Comparison of ENCODE assay signal across 10 cellular contexts in the genomic region with DNA sequence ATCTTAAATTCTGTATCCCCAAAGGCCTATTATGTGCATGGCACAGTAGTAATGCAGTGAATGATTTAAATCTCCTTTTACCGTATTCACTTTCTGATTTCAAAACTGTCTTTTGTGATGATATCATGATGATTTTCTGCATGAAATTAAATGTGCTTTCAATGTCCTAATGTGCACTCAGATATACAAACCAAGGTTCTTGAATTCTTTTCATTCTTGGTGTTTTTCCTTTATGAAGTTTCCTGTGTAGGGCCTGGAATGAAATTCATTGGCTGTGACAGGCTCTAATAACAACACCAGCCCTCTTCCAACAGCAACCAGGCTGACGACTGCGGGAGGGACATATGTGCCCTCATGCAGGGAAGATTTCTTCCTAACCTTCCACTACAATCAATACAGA.
A peak's percentile ranks its signal among the peaks of the same experiment; 100 is the strongest.
DNase-seq lines count a peak whose midpoint lies in the region; ATAC-seq and TF ChIP-seq lines count a peak whose summit lies in the region.
"Had no signal": no experiment of that assay in that cellular context is flagged by ENCODE, and none has a peak within 500 bp of the region (broad histone marks: within the 10 kb centered on the region; RNA-seq: fewer than 3 reads in every experiment).

No MANE protein-coding gene starts in this region.

- whole genome bisulfite sequencing in mesodermal cell (ENCODE audit: insufficient coverage in 2 of 2), 2 experiments, result 40 to 50% methylated on average over 2 of the region's 3 CpGs

- peak overlapping the region; percentile 92 for H3K27ac ChIP-seq in mesodermal cell (ENCODE audit: low read depth, low read length, severe bottlenecking)
- H3K27ac ChIP-seq: PC-9, tibial artery had no signal

- peaks cover 17% of the 10 kb centered on the region for H3K4me1 ChIP-seq in mesodermal cell (ENCODE audit: control insufficient read depth, insufficient read depth, low read length, poor library complexity, severe bottlenecking)
- H3K4me1 ChIP-seq: tibial artery had no signal

- no peaks in the 10 kb centered on the region for H3K36me3 ChIP-seq in mesodermal cell (ENCODE audit: control insufficient read depth, insufficient read depth, low read length)
- H3K36me3 ChIP-seq: tibial artery had no signal

- H3K4me3 ChIP-seq in choroid plexus epithelial cell (ENCODE audit: low read depth, low read length) (peak overlapping the region; percentile 1), mesodermal cell (ENCODE audit: extremely low read depth, insufficient read depth, low read length, poor library complexity, severe bottlenecking) (no peak overlapping the region)
- H3K4me3 ChIP-seq: PC-9, tibial artery had no signal

- DNase-seq in NCI-H82 (lab: John Stamatoyannopoulos, UW) (peak; percentile 72), NCI-H82 treated with DMSO at 0.1 percent for 48 hours (lab: John Stamatoyannopoulos, UW; ENCODE audit: unreplicated experiment) (no peak), choroid plexus epithelial cell (ENCODE audit: low read depth) (peak; percentile 93), left lobe of liver (ENCODE audit: low spot score) (no peak), NCI-H2081 treated with DMSO at 0.1 percent for 48 hours (lab: John Stamatoyannopoulos, UW) (no peak), DMS53 (lab: John Stamatoyannopoulos, UW) (no peak)
- DNase-seq: PC-9 had no signal

- ATAC-seq in left lobe of liver (no peak), GM21576 (IDR thresholded peaks at IDR 0.05; ENCODE audit: unreplicated experiment) (no peak)

- no peak for TF ChIP-seq CTCF in choroid plexus epithelial cell (conservative IDR thresholded peaks at IDR 0.05; ENCODE audit: low read depth, low read length)

- no peaks in the 10 kb centered on the region for H3K9me3 ChIP-seq in mesodermal cell (ENCODE audit: control insufficient read depth, low read length)
- H3K9me3 ChIP-seq: tibial artery had no signal

Comparison
In these comparisons a context has a peak if more than half of its experiments do, and no peak if none do; other contexts are left out.
1. DNase-seq: peak in NCI-H82 (single experiment) and choroid plexus epithelial cell (single experiment); none in NCI-H82 treated with DMSO at 0.1 percent for 48 hours (single experiment), left lobe of liver (single experiment), NCI-H2081 treated with DMSO at 0.1 percent for 48 hours (single experiment) and DMS53 (single experiment).